24 cellular contexts compared by ENCODE assay signal in genomic region chr5:77376624-77377023, GRCh38.
A peak's percentile ranks its signal among the peaks of the same experiment; 100 is the strongest.
DNase-seq lines count a peak whose midpoint lies in the region; ATAC-seq, FAIRE-seq and TF ChIP-seq lines count a peak whose summit lies in the region.
"Had no signal": no experiment of that assay in that cellular context is flagged by ENCODE, and none has a peak within 500 bp of the region (broad histone marks: within the 10 kb centered on the region; RNA-seq: fewer than 3 reads in every experiment).

No MANE protein-coding gene starts in this region.

- FAIRE-seq in GM12891 (lab: Jason Lieb, UNC) (peak; percentile 26), pancreas (lab: Jason Lieb, UNC) (no peak)
- FAIRE-seq: A549, D721Med, GM12892, H54 had no signal

- no peak overlapping the region for H3K4me3 ChIP-seq in OCI-LY3 (ENCODE audit: low read length)
- H3K4me3 ChIP-seq in esophagus muscularis mucosa: no peak overlapping the region
- H3K4me3 ChIP-seq in pancreas: no peak overlapping the region
- no peak overlapping the region for H3K4me3 ChIP-seq in osteoblast (ENCODE audit: insufficient read depth, low read length)
- H3K4me3 ChIP-seq: A549; BLaER1 treated with 17β-estradiol and CSF1 and Interleukin-3, amounts not matched to agents 10 nM and 100 nM; GM23248; HAP-1 had no signal

- H2AFZ ChIP-seq in OCI-LY3 (ENCODE audit: low read depth, low read length) (no peak overlapping the region), osteoblast (ENCODE audit: low read length) (no peak overlapping the region)
- H2AFZ ChIP-seq: GM23248 had no signal

- ATAC-seq in pancreas: no peak
- ATAC-seq: A549 had no signal

- TF ChIP-seq POLR2A in GM12891 (IDR thresholded peaks at IDR 0.05; ENCODE audit: low read depth, low read length): no peak
- no peak for TF ChIP-seq POLR2A in esophagus muscularis mucosa (IDR thresholded peaks at IDR 0.05; ENCODE audit: low read depth)

- H3K9me3 ChIP-seq in OCI-LY3 (ENCODE audit: insufficient read depth, low read length) (no peaks in the 10 kb centered on the region), esophagus muscularis mucosa (no peaks in the 10 kb centered on the region), pancreas (no peaks in the 10 kb centered on the region), osteoblast (ENCODE audit: low read depth, low read length) (no peaks in the 10 kb centered on the region)
- H3K9me3 ChIP-seq: A549, BE2C, HAP-1 had no signal

- H4K20me1 ChIP-seq in OCI-LY3 (ENCODE audit: insufficient read depth, low read length): no peaks in the 10 kb centered on the region
- no peaks in the 10 kb centered on the region for H4K20me1 ChIP-seq in osteoblast (ENCODE audit: insufficient read depth, low read length)
- H4K20me1 ChIP-seq: BLaER1 treated with 17β-estradiol and CSF1 and Interleukin-3, amounts not matched to agents 10 nM and 100 nM had no signal

- WGBS in esophagus muscularis mucosa: 88% methylated on average over 3 of the region's 3 CpGs
- WGBS in pancreas, 2 donors: 80 to 90% methylated on average over 3 of the region's 3 CpGs

- TF ChIP-seq CTCF in OCI-LY3 (IDR thresholded peaks at IDR 0.05; ENCODE audit: low read depth, low read length): no peak
- no peak for TF ChIP-seq CTCF in esophagus muscularis mucosa (IDR thresholded peaks at IDR 0.05)
- no peak for TF ChIP-seq CTCF in pancreas (IDR thresholded peaks at IDR 0.05)
- TF ChIP-seq CTCF in osteoblast (IDR thresholded peaks at IDR 0.05; ENCODE audit: extremely low read depth, low read depth, low read length): no peak

- H3K9ac ChIP-seq in OCI-LY3 (ENCODE audit: low read length): peak overlapping the region; percentile 23; the same call in 1 of the 2 replicates
- H3K9ac ChIP-seq: BLaER1 treated with 17β-estradiol and CSF1 and Interleukin-3, amounts not matched to agents 10 nM and 100 nM; GM23248 had no signal

- peak overlapping the region; percentile 22; the same call in 1 of the 2 replicates for H3K27ac ChIP-seq in OCI-LY3 (ENCODE audit: low read length)
- no peak overlapping the region for H3K27ac ChIP-seq in esophagus muscularis mucosa (replicated peaks in 1 of 4)
- H3K27ac ChIP-seq in pancreas: no peak overlapping the region
- H3K27ac ChIP-seq in osteoblast (ENCODE audit: low read depth, low read length): no peak overlapping the region
- H3K27ac ChIP-seq: A549; BLaER1 treated with 17β-estradiol and CSF1 and Interleukin-3, amounts not matched to agents 10 nM and 100 nM; GM23248 had no signal

- no peaks in the 10 kb centered on the region for H3K27me3 ChIP-seq in OCI-LY3 (ENCODE audit: low read depth, low read length)
- H3K27me3 ChIP-seq in esophagus muscularis mucosa: no peaks in the 10 kb centered on the region
- no peaks in the 10 kb centered on the region for H3K27me3 ChIP-seq in pancreas
- H3K27me3 ChIP-seq in osteoblast (ENCODE audit: insufficient read depth, low read length): peaks cover 20% of the 10 kb centered on the region
- H3K27me3 ChIP-seq: BE2C; BLaER1 treated with 17β-estradiol and CSF1 and Interleukin-3, amounts not matched to agents 10 nM and 100 nM had no signal

- H3K79me2 ChIP-seq in OCI-LY3 (ENCODE audit: low read length): no peaks in the 10 kb centered on the region
- no peaks in the 10 kb centered on the region for H3K79me2 ChIP-seq in osteoblast (ENCODE audit: insufficient read depth, low read length)

- H3K4me2 ChIP-seq in OCI-LY3 (ENCODE audit: low read length) (peak overlapping the region; percentile 35), osteoblast (ENCODE audit: insufficient read depth, low read length) (no peak overlapping the region)
- H3K4me2 ChIP-seq: A549; BLaER1 treated with 17β-estradiol and CSF1 and Interleukin-3, amounts not matched to agents 10 nM and 100 nM had no signal

- DNase-seq in GM12891 (ENCODE audit: insufficient read length, low spot score): no peak
- DNase-seq in esophagus muscularis mucosa (ENCODE audit: extremely low spot score): peak; percentile 21
- DNase-seq in NK-92 (lab: John Stamatoyannopoulos, UW; ENCODE audit: unreplicated experiment): no peak
- no peak for DNase-seq in pancreas
- no peak for DNase-seq in osteoblast (ENCODE audit: insufficient read length, low spot score, missing footprints)
- DNase-seq: 8988T; ACHN; AML-193; BE2C; CD4-positive, alpha-beta T cell; CD8-positive, alpha-beta memory T cell; DMS 273 treated with DMSO at 0.1 percent for 48 hours; DMS79; EL; GDM1; GM23248; HFFc6 had no signal

- no peak for TF ChIP-seq EP300 in esophagus muscularis mucosa (IDR thresholded peaks at IDR 0.05)

- intact Hi-C loops in esophagus muscularis mucosa (cut with DNase I): no loop called here
- intact Hi-C loops in pancreas (cut with DNase I): no loop called here

- peaks cover 53% of the 10 kb centered on the region for H3K4me1 ChIP-seq in OCI-LY3 (ENCODE audit: low read length)
- H3K4me1 ChIP-seq in esophagus muscularis mucosa: no peaks in the 10 kb centered on the region
- no peaks in the 10 kb centered on the region for H3K4me1 ChIP-seq in pancreas
- no peaks in the 10 kb centered on the region for H3K4me1 ChIP-seq in osteoblast (ENCODE audit: insufficient read depth, low read length)
- H3K4me1 ChIP-seq: A549, BE2C, HAP-1 had no signal

- H3K36me3 ChIP-seq in OCI-LY3 (replicated peaks; ENCODE audit: low read depth, low read length) (peaks cover 7% of the 10 kb centered on the region), esophagus muscularis mucosa (no peaks in the 10 kb centered on the region), pancreas (no peaks in the 10 kb centered on the region), osteoblast (ENCODE audit: insufficient read depth, low read length) (no peaks in the 10 kb centered on the region)
- H3K36me3 ChIP-seq: BE2C; BLaER1 treated with 17β-estradiol and CSF1 and Interleukin-3, amounts not matched to agents 10 nM and 100 nM; HAP-1 had no signal

TF ChIP-seq in GM12891, 5 proteins besides CTCF, POLR2A, EP300 and RAD21:
- TF ChIP-seq PAX5 (IDR thresholded peaks at IDR 0.05; ENCODE audit: insufficient read depth, low read length, severe bottlenecking) (no peak), POLR2AphosphoS5 (IDR thresholded peaks at IDR 0.05; ENCODE audit: low read depth, low read length) (no peak), POU2F2 (IDR thresholded peaks at IDR 0.05; ENCODE audit: low read depth, low read length) (no peak), TAF1 (IDR thresholded peaks at IDR 0.05; ENCODE audit: low read depth, low read length) (no peak), SPI1 (IDR thresholded peaks at IDR 0.05; ENCODE audit: low read depth, low read length) (no peak)
TF ChIP-seq in GM12891: peak in this region for 0.
